In the genomic region with DNA sequence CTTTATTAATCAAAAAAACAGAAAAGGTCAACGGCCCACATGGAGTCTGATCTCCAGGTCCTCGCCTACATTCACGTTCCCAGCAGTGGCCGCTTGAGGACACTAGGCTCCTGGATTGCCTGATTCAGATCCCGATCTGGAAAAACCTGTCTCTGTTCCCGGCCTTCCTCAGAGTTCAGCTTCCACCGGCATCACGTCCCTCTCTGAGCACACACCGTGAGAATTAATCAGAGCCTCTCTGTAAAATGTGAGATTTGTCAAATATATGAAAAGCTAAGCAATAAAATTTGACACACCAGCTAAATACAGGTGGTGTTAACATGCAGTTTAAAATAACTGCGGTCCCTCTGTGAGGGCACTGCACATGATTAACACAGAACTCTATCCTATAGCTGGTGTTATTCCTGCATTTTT, we compare ENCODE assay signal across 1 cellular context.
TF ChIP-seq lines count a peak whose summit lies in the region.

No MANE protein-coding gene starts in this region.

TF ChIP-seq in HepG2, 621 proteins besides CTCF, POLR2A, EP300 and RAD21 (continued from another document and continues in another):
- TF ChIP-seq, protein P1, sequence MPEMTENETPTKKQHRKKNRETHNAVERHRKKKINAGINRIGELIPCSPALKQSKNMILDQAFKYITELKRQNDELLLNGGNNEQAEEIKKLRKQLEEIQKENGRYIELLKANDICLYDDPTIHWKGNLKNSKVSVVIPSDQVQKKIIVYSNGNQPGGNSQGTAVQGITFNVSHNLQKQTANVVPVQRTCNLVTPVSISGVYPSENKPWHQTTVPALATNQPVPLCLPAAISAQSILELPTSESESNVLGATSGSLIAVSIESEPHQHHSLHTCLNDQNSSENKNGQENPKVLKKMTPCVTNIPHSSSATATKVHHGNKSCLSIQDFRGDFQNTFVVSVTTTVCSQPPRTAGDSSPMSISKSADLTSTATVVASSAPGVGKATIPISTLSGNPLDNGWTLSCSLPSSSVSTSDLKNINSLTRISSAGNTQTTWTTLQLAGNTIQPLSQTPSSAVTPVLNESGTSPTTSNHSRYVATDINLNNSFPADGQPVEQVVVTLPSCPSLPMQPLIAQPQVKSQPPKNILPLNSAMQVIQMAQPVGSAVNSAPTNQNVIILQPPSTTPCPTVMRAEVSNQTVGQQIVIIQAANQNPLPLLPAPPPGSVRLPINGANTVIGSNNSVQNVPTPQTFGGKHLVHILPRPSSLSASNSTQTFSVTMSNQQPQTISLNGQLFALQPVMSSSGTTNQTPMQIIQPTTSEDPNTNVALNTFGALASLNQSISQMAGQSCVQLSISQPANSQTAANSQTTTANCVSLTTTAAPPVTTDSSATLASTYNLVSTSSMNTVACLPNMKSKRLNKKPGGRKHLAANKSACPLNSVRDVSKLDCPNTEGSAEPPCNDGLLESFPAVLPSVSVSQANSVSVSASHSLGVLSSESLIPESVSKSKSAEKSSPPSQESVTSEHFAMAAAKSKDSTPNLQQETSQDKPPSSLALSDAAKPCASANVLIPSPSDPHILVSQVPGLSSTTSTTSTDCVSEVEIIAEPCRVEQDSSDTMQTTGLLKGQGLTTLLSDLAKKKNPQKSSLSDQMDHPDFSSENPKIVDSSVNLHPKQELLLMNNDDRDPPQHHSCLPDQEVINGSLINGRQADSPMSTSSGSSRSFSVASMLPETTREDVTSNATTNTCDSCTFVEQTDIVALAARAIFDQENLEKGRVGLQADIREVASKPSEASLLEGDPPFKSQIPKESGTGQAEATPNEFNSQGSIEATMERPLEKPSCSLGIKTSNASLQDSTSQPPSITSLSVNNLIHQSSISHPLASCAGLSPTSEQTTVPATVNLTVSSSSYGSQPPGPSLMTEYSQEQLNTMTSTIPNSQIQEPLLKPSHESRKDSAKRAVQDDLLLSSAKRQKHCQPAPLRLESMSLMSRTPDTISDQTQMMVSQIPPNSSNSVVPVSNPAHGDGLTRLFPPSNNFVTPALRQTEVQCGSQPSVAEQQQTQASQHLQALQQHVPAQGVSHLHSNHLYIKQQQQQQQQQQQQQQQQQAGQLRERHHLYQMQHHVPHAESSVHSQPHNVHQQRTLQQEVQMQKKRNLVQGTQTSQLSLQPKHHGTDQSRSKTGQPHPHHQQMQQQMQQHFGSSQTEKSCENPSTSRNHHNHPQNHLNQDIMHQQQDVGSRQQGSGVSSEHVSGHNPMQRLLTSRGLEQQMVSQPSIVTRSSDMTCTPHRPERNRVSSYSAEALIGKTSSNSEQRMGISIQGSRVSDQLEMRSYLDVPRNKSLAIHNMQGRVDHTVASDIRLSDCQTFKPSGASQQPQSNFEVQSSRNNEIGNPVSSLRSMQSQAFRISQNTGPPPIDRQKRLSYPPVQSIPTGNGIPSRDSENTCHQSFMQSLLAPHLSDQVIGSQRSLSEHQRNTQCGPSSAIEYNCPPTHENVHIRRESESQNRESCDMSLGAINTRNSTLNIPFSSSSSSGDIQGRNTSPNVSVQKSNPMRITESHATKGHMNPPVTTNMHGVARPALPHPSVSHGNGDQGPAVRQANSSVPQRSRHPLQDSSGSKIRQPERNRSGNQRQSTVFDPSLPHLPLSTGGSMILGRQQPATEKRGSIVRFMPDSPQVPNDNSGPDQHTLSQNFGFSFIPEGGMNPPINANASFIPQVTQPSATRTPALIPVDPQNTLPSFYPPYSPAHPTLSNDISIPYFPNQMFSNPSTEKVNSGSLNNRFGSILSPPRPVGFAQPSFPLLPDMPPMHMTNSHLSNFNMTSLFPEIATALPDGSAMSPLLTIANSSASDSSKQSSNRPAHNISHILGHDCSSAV (CRISPR knock-in tag; IDR thresholded peaks at IDR 0.05; ENCODE audit: borderline replicate concordance): no peak
- TF ChIP-seq YY1 (IDR thresholded peaks at IDR 0.05; ENCODE audit: insufficient read depth, insufficient replicate concordance, low read depth, low read length) (peak; percentile 27), ZNF20 (CRISPR knock-in tag; IDR thresholded peaks at IDR 0.05) (no peak), ZNF703 (CRISPR knock-in tag; IDR thresholded peaks at IDR 0.05; ENCODE audit: borderline replicate concordance) (no peak), KDM6A (CRISPR knock-in tag; IDR thresholded peaks at IDR 0.05; ENCODE audit: low read depth) (no peak), ZNF207 (IDR thresholded peaks at IDR 0.05; ENCODE audit: borderline replicate concordance) (no peak), ZNF282 (IDR thresholded peaks at IDR 0.05; ENCODE audit: partially characterized antibody) (no peak), AGO1 (IDR thresholded peaks at IDR 0.05; ENCODE audit: low read depth, low read length, poor library complexity, severe bottlenecking) (no peak), ZNF383 (CRISPR knock-in tag; IDR thresholded peaks at IDR 0.05; ENCODE audit: borderline replicate concordance) (no peak), EED (CRISPR knock-in tag; IDR thresholded peaks at IDR 0.05) (no peak; the same call in 1 of the 2 replicates), PITX1 (CRISPR knock-in tag; IDR thresholded peaks at IDR 0.05) (no peak), SMC3 (IDR thresholded peaks at IDR 0.05; ENCODE audit: low read length) (peak; percentile 99), WIZ (CRISPR knock-in tag; IDR thresholded peaks at IDR 0.05) (no peak), BHLHE40 (IDR thresholded peaks at IDR 0.05; ENCODE audit: low read length) (no peak), TEAD3 (CRISPR knock-in tag; optimal IDR thresholded peaks at IDR 0.05; ENCODE audit: borderline replicate concordance) (peak; percentile 69), SUZ12 (IDR thresholded peaks at IDR 0.05; ENCODE audit: low read depth, low read length) (no peak), HNRNPLL (IDR thresholded peaks at IDR 0.05; ENCODE audit: low read depth, low read length, poor library complexity, severe bottlenecking) (no peak), ZNF552 (CRISPR knock-in tag; IDR thresholded peaks at IDR 0.05; ENCODE audit: borderline replicate concordance) (no peak), HMG20B (CRISPR knock-in tag; conservative IDR thresholded peaks at IDR 0.05) (0 out of 2 replicates have a peak, but pooled peaks have one; percentile 23), PPARG (CRISPR knock-in tag; conservative IDR thresholded peaks at IDR 0.05) (no peak; the same call in 1 of the 2 replicates), ZNF431 (CRISPR knock-in tag; IDR thresholded peaks at IDR 0.05; ENCODE audit: borderline replicate concordance, low read depth) (no peak), PTBP1 (IDR thresholded peaks at IDR 0.05; ENCODE audit: low read depth, low read length, poor library complexity, severe bottlenecking) (no peak), SIX4 (CRISPR knock-in tag; IDR thresholded peaks at IDR 0.05) (no peak), SP2 (CRISPR knock-in tag; IDR thresholded peaks at IDR 0.05) (no peak), FOXJ3 (CRISPR knock-in tag; IDR thresholded peaks at IDR 0.05; ENCODE audit: borderline replicate concordance) (peak; percentile 73; the same call in 1 of the 2 replicates), ZNF720 (CRISPR knock-in tag; IDR thresholded peaks at IDR 0.05) (no peak), ZNF788 (CRISPR knock-in tag; IDR thresholded peaks at IDR 0.05; ENCODE audit: borderline replicate concordance) (0 out of 2 replicates have a peak, but pooled peaks have one; percentile 30), ZKSCAN1 (IDR thresholded peaks at IDR 0.05; ENCODE audit: low read length) (0 out of 2 replicates have a peak, but pooled peaks have one; percentile 20), JUNB (CRISPR knock-in tag; IDR thresholded peaks at IDR 0.05; ENCODE audit: borderline replicate concordance) (no peak), ZNF782 (CRISPR knock-in tag; IDR thresholded peaks at IDR 0.05; ENCODE audit: borderline replicate concordance) (no peak)
- TF ChIP-seq, protein P2, sequence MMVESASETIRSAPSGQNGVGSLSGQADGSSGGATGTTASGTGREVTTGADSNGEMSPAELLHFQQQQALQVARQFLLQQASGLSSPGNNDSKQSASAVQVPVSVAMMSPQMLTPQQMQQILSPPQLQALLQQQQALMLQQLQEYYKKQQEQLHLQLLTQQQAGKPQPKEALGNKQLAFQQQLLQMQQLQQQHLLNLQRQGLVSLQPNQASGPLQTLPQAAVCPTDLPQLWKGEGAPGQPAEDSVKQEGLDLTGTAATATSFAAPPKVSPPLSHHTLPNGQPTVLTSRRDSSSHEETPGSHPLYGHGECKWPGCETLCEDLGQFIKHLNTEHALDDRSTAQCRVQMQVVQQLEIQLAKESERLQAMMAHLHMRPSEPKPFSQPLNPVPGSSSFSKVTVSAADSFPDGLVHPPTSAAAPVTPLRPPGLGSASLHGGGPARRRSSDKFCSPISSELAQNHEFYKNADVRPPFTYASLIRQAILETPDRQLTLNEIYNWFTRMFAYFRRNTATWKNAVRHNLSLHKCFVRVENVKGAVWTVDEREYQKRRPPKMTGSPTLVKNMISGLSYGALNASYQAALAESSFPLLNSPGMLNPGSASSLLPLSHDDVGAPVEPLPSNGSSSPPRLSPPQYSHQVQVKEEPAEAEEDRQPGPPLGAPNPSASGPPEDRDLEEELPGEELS (CRISPR knock-in tag; IDR thresholded peaks at IDR 0.05): 0 out of 2 replicates have a peak, but pooled peaks have one; percentile 23
- TF ChIP-seq, protein P3, sequence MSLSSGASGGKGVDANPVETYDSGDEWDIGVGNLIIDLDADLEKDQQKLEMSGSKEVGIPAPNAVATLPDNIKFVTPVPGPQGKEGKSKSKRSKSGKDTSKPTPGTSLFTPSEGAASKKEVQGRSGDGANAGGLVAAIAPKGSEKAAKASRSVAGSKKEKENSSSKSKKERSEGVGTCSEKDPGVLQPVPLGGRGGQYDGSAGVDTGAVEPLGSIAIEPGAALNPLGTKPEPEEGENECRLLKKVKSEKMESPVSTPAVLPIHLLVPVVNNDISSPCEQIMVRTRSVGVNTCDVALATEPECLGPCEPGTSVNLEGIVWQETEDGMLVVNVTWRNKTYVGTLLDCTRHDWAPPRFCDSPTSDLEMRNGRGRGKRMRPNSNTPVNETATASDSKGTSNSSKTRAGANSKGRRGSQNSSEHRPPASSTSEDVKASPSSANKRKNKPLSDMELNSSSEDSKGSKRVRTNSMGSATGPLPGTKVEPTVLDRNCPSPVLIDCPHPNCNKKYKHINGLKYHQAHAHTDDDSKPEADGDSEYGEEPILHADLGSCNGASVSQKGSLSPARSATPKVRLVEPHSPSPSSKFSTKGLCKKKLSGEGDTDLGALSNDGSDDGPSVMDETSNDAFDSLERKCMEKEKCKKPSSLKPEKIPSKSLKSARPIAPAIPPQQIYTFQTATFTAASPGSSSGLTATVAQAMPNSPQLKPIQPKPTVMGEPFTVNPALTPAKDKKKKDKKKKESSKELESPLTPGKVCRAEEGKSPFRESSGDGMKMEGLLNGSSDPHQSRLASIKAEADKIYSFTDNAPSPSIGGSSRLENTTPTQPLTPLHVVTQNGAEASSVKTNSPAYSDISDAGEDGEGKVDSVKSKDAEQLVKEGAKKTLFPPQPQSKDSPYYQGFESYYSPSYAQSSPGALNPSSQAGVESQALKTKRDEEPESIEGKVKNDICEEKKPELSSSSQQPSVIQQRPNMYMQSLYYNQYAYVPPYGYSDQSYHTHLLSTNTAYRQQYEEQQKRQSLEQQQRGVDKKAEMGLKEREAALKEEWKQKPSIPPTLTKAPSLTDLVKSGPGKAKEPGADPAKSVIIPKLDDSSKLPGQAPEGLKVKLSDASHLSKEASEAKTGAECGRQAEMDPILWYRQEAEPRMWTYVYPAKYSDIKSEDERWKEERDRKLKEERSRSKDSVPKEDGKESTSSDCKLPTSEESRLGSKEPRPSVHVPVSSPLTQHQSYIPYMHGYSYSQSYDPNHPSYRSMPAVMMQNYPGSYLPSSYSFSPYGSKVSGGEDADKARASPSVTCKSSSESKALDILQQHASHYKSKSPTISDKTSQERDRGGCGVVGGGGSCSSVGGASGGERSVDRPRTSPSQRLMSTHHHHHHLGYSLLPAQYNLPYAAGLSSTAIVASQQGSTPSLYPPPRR (CRISPR knock-in tag; IDR thresholded peaks at IDR 0.05; ENCODE audit: borderline replicate concordance): no peak
- TF ChIP-seq, protein P4, sequence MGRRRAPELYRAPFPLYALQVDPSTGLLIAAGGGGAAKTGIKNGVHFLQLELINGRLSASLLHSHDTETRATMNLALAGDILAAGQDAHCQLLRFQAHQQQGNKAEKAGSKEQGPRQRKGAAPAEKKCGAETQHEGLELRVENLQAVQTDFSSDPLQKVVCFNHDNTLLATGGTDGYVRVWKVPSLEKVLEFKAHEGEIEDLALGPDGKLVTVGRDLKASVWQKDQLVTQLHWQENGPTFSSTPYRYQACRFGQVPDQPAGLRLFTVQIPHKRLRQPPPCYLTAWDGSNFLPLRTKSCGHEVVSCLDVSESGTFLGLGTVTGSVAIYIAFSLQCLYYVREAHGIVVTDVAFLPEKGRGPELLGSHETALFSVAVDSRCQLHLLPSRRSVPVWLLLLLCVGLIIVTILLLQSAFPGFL (CRISPR knock-in tag; IDR thresholded peaks at IDR 0.05): no peak
- TF ChIP-seq, protein P5, sequence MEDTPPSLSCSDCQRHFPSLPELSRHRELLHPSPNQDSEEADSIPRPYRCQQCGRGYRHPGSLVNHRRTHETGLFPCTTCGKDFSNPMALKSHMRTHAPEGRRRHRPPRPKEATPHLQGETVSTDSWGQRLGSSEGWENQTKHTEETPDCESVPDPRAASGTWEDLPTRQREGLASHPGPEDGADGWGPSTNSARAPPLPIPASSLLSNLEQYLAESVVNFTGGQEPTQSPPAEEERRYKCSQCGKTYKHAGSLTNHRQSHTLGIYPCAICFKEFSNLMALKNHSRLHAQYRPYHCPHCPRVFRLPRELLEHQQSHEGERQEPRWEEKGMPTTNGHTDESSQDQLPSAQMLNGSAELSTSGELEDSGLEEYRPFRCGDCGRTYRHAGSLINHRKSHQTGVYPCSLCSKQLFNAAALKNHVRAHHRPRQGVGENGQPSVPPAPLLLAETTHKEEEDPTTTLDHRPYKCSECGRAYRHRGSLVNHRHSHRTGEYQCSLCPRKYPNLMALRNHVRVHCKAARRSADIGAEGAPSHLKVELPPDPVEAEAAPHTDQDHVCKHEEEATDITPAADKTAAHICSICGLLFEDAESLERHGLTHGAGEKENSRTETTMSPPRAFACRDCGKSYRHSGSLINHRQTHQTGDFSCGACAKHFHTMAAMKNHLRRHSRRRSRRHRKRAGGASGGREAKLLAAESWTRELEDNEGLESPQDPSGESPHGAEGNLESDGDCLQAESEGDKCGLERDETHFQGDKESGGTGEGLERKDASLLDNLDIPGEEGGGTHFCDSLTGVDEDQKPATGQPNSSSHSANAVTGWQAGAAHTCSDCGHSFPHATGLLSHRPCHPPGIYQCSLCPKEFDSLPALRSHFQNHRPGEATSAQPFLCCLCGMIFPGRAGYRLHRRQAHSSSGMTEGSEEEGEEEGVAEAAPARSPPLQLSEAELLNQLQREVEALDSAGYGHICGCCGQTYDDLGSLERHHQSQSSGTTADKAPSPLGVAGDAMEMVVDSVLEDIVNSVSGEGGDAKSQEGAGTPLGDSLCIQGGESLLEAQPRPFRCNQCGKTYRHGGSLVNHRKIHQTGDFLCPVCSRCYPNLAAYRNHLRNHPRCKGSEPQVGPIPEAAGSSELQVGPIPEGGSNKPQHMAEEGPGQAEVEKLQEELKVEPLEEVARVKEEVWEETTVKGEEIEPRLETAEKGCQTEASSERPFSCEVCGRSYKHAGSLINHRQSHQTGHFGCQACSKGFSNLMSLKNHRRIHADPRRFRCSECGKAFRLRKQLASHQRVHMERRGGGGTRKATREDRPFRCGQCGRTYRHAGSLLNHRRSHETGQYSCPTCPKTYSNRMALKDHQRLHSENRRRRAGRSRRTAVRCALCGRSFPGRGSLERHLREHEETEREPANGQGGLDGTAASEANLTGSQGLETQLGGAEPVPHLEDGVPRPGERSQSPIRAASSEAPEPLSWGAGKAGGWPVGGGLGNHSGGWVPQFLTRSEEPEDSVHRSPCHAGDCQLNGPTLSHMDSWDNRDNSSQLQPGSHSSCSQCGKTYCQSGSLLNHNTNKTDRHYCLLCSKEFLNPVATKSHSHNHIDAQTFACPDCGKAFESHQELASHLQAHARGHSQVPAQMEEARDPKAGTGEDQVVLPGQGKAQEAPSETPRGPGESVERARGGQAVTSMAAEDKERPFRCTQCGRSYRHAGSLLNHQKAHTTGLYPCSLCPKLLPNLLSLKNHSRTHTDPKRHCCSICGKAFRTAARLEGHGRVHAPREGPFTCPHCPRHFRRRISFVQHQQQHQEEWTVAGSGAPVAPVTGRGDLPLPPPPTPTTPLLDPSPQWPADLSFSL (CRISPR knock-in tag; IDR thresholded peaks at IDR 0.05): no peak
